Comparison of ENCODE assay signal across 36 cellular contexts in the genomic region with DNA sequence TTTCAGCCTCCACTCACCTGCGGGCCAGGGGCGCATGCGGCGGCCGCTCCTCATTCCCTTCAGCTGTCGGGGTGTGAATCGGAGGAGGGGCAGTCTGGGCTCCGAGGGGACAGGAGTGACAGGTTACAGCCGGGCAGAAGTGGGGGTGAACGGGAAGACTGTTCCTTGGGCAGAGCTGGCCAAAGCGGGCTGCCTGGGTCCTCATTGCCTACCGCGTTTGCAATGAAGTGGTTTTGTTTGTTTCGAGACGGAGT. TPM values are rescaled to one million over a fixed set of nuclear protein-coding genes. Genes with fewer than 3 reads are reported as not detected.
"Had no signal": no experiment of that assay in that cellular context is flagged by ENCODE, and none has a peak within 500 bp of the region (broad histone marks: within the 10 kb centered on the region; RNA-seq: fewer than 3 reads in every experiment).

No MANE protein-coding gene starts in this region.

- H3K27me3 ChIP-seq: adrenal gland, body of pancreas, brain microvascular endothelial cell, breast epithelium had no signal

- H3K4me3 Mint-ChIP-seq: activated CD4-positive, alpha-beta memory T cell treated with anti-CD3 and anti-CD28 coated beads, Interleukin-2, amount 10 ng/mL, durations not matched to agents 7 days and 5 days; activated CD4-positive, alpha-beta T cell treated with anti-CD3 and anti-CD28 coated beads for 36 hours; activated CD4-positive, alpha-beta T cell treated with anti-CD3 and anti-CD28 coated beads, Interleukin-2, amount 10 ng/mL, durations not matched to agents 7 days and 5 days; activated CD8-positive, alpha-beta memory T cell treated with anti-CD3 and anti-CD28 coated beads, Interleukin-2, amount 10 ng/mL, durations not matched to agents 7 days and 5 days; activated CD8-positive, alpha-beta T cell treated with anti-CD3 and anti-CD28 coated beads, Interleukin-2, amount 10 ng/mL, durations not matched to agents 7 days and 5 days; activated naive CD4-positive, alpha-beta T cell treated with anti-CD3 and anti-CD28 coated beads for 36 hours; activated naive CD8-positive, alpha-beta T cell treated with anti-CD3 and anti-CD28 coated beads for 36 hours; activated T-cell treated with anti-CD3 and anti-CD28 coated beads, Interleukin-2, amount 50 U/mL, for 4 hours; activated T-cell treated with anti-CD3 and anti-CD28 coated beads, Interleukin-2, amount 50 U/mL, for 72 hours; activated T-helper 1 cell treated with anti-CD3 and anti-CD28 coated beads, Interleukin-12 subunit alpha, Interleukin-12 subunit beta, Interleukin-2, Interleukin-4 antibody, amounts not matched to agents 30 ng/mL and 10 ng/mL and 1 ng/mL, durations not matched to agents 14 hours and 24 hours and 36 hours; T-helper 1 cell treated with Interleukin-12 subunit alpha and Interleukin-12 subunit beta and Interleukin-4 antibody, amounts not matched to agents 30 μg/mL and 1 μg/mL, for 36 hours; T-helper 2 cell treated with Interferon-gamma antibody and Interleukin-4, amounts not matched to agents 5 μg/mL and 100 μg/mL, for 36 hours; WTC11 had no signal

- H3K36me3 ChIP-seq: adrenal gland, brain microvascular endothelial cell, breast epithelium, WERI-Rb-1 had no signal

- H3K9me3 ChIP-seq: adrenal gland, body of pancreas, breast epithelium had no signal

- FAIRE-seq: astrocyte had no signal

- H3K27me3 Mint-ChIP-seq: activated CD4-positive, alpha-beta T cell treated with anti-CD3 and anti-CD28 coated beads for 36 hours; activated naive CD8-positive, alpha-beta T cell treated with anti-CD3 and anti-CD28 coated beads for 36 hours; activated T-helper 17 cell treated with anti-CD3 and anti-CD28 coated beads, Interleukin-2, amount 50 U/mL, for 72 hours had no signal

- H3K4me3 ChIP-seq: body of pancreas had no signal

- H3K27ac ChIP-seq: adrenal gland, body of pancreas, brain microvascular endothelial cell, breast epithelium, WERI-Rb-1 had no signal

- H3K27ac Mint-ChIP-seq: activated CD4-positive, alpha-beta memory T cell treated with anti-CD3 and anti-CD28 coated beads, Interleukin-2, amount 10 ng/mL, durations not matched to agents 7 days and 5 days; activated CD4-positive, alpha-beta T cell treated with anti-CD3 and anti-CD28 coated beads for 36 hours; activated CD4-positive, alpha-beta T cell treated with anti-CD3 and anti-CD28 coated beads, Interleukin-2, amount 10 ng/mL, durations not matched to agents 7 days and 5 days; activated CD8-positive, alpha-beta memory T cell treated with anti-CD3 and anti-CD28 coated beads, Interleukin-2, amount 10 ng/mL, durations not matched to agents 7 days and 5 days; activated CD8-positive, alpha-beta T cell treated with anti-CD3 and anti-CD28 coated beads, Interleukin-2, amount 10 ng/mL, durations not matched to agents 7 days and 5 days; activated naive CD4-positive, alpha-beta T cell treated with anti-CD3 and anti-CD28 coated beads for 36 hours; activated naive CD8-positive, alpha-beta T cell treated with anti-CD3 and anti-CD28 coated beads for 36 hours; activated T-cell treated with anti-CD3 and anti-CD28 coated beads, Interleukin-2, amount 50 U/mL, for 72 hours; activated T-helper 1 cell treated with anti-CD3 and anti-CD28 coated beads, Interleukin-12 subunit alpha, Interleukin-12 subunit beta, Interleukin-2, Interleukin-4 antibody, amounts not matched to agents 30 ng/mL and 10 ng/mL and 1 ng/mL, durations not matched to agents 14 hours and 24 hours and 36 hours; T-helper 1 cell treated with Interleukin-12 subunit alpha and Interleukin-12 subunit beta and Interleukin-4 antibody, amounts not matched to agents 30 μg/mL and 1 μg/mL, for 36 hours; T-helper 2 cell treated with Interferon-gamma antibody and Interleukin-4, amounts not matched to agents 5 μg/mL and 100 μg/mL, for 36 hours; WTC11 had no signal

- DNase-seq: activated CD4-positive, alpha-beta memory T cell treated with anti-CD3 and anti-CD28 coated beads, Interleukin-2, amount 10 ng/mL, durations not matched to agents 7 days and 5 days; activated CD4-positive, alpha-beta T cell treated with anti-CD3 and anti-CD28 coated beads for 1 hour; activated CD4-positive, alpha-beta T cell treated with anti-CD3 and anti-CD28 coated beads for 36 hours; activated CD4-positive, alpha-beta T cell treated with anti-CD3 and anti-CD28 coated beads for 48 hours; activated CD4-positive, alpha-beta T cell treated with anti-CD3 and anti-CD28 coated beads, Interleukin-2, amount 10 ng/mL, durations not matched to agents 7 days and 5 days; activated CD4-positive, alpha-beta T cell treated with anti-CD3 and anti-CD28 coated beads, Interleukin-2, amount 50 U/mL, for 48 hours; activated CD4-positive, CD25-positive, alpha-beta regulatory T cell; activated CD8-positive, alpha-beta memory T cell treated with anti-CD3 and anti-CD28 coated beads for 24 hours; activated CD8-positive, alpha-beta memory T cell treated with anti-CD3 and anti-CD28 coated beads, Interleukin-2, amount 10 ng/mL, durations not matched to agents 7 days and 5 days; activated CD8-positive, alpha-beta memory T cell treated with anti-CD3 and anti-CD28 coated beads, Interleukin-2, amount 50 U/mL, for 48 hours; activated CD8-positive, alpha-beta T cell treated with anti-CD3 and anti-CD28 coated beads, Interleukin-2, amount 10 ng/mL, durations not matched to agents 7 days and 5 days; activated gamma-delta T cell treated with Interleukin-2 at 50 U/mL for 16 hours; activated naive CD4-positive, alpha-beta T cell; activated naive CD4-positive, alpha-beta T cell treated with anti-CD3 and anti-CD28 coated beads for 36 hours; activated naive CD4-positive, alpha-beta T cell treated with anti-CD3 and anti-CD28 coated beads, Interleukin-2, amount 50 U/mL, for 16 hours; activated naive CD8-positive, alpha-beta T cell treated with anti-CD3 and anti-CD28 coated beads for 36 hours; activated T-cell treated with anti-CD3 and anti-CD28 coated beads, Interleukin-2, amount 50 U/mL, for 4 hours; activated T-cell treated with anti-CD3 and anti-CD28 coated beads, Interleukin-2, amount 50 U/mL, for 72 hours; adrenal gland; amniotic stem cell; aorta; body of pancreas; brain microvascular endothelial cell; central memory CD4-positive, alpha-beta T cell; T-helper 1 cell; T-helper 2 cell; T1000; WERI-Rb-1 had no signal

- H3K36me3 Mint-ChIP-seq: activated naive CD4-positive, alpha-beta T cell treated with anti-CD3 and anti-CD28 coated beads, Interleukin-2, amount 50 U/mL, for 72 hours; WTC11 had no signal

- H3K9me3 Mint-ChIP-seq: activated CD4-positive, alpha-beta memory T cell treated with anti-CD3 and anti-CD28 coated beads, Interleukin-2, amount 10 ng/mL, durations not matched to agents 7 days and 5 days; activated CD4-positive, alpha-beta T cell treated with anti-CD3 and anti-CD28 coated beads, Interleukin-2, amount 10 ng/mL, durations not matched to agents 7 days and 5 days; activated naive CD4-positive, alpha-beta T cell treated with anti-CD3 and anti-CD28 coated beads for 36 hours; activated naive CD4-positive, alpha-beta T cell treated with anti-CD3 and anti-CD28 coated beads, Interleukin-2, amount 50 U/mL, for 72 hours; activated naive CD8-positive, alpha-beta T cell treated with anti-CD3 and anti-CD28 coated beads for 36 hours; activated T-cell treated with anti-CD3 and anti-CD28 coated beads, Interleukin-2, amount 50 U/mL, for 4 hours; activated T-cell treated with anti-CD3 and anti-CD28 coated beads, Interleukin-2, amount 50 U/mL, for 72 hours; activated T-helper 1 cell treated with anti-CD3 and anti-CD28 coated beads, Interleukin-12 subunit alpha, Interleukin-12 subunit beta, Interleukin-2, Interleukin-4 antibody, amounts not matched to agents 30 ng/mL and 10 ng/mL and 1 ng/mL, durations not matched to agents 14 hours and 24 hours and 36 hours; activated T-helper 17 cell treated with anti-CD3 and anti-CD28 coated beads, Interleukin-2, amount 50 U/mL, for 72 hours; T-helper 1 cell treated with Interleukin-12 subunit alpha and Interleukin-12 subunit beta and Interleukin-4 antibody, amounts not matched to agents 30 μg/mL and 1 μg/mL, for 36 hours; T-helper 2 cell treated with Interferon-gamma antibody and Interleukin-4, amounts not matched to agents 5 μg/mL and 100 μg/mL, for 36 hours; WTC11 had no signal

RNA-seq across cellular contexts. Expression of gene MEI1, which starts 0.7 kb away (rescaled TPM):
- total RNA-seq: body of pancreas had no signal
